8 cellular contexts compared by ENCODE assay signal in genomic region chr22:37887610-37888378, GRCh38.
DNase-seq lines count a peak whose midpoint lies in the region; ATAC-seq and TF ChIP-seq lines count a peak whose summit lies in the region.

No MANE protein-coding gene starts in this region.

- DNase-seq in HFF-Myc (ENCODE audit: extremely low read depth, low read depth) (no peak), astrocyte of the cerebellum (ENCODE audit: low read depth) (peak; percentile 77), inferior parietal cortex (ENCODE audit: extremely low spot score) (peak; percentile 74), stromal cell of bone marrow (ENCODE audit: low read depth) (peak; percentile 81), SHP77 treated with DMSO at 0.1 percent for 48 hours (lab: John Stamatoyannopoulos, UW) (no peak), SW480 (ENCODE audit: low spot score) (no peak), CD1c-positive myeloid dendritic cell (ENCODE audit: extremely low spot score) (no peak)

- H3K4me3 ChIP-seq in HFF-Myc (replicated peaks; ENCODE audit: low read depth, low read length) (no peak overlapping the region), astrocyte of the cerebellum (ENCODE audit: low read depth, low read length) (no peak overlapping the region)

- peak; percentile 49 for TF ChIP-seq CTCF in HFF-Myc (IDR thresholded peaks at IDR 0.05; ENCODE audit: low read depth, low read length, missing control alignments)
- TF ChIP-seq CTCF in astrocyte of the cerebellum (IDR thresholded peaks at IDR 0.05; ENCODE audit: low read depth, low read length, missing control alignments): peak; percentile 84

- ATAC-seq in GM19463 (IDR thresholded peaks at IDR 0.05; ENCODE audit: unreplicated experiment): no peak

- in situ Hi-C loops in astrocyte of the cerebellum (cut with HindIII; ENCODE audit: low sequenced_read_pairs): no loop called here

Comparison
In these comparisons a context has a peak if more than half of its experiments do, and no peak if none do; other contexts are left out.
1. DNase-seq: peak in astrocyte of the cerebellum (single experiment), inferior parietal cortex (single experiment) and stromal cell of bone marrow (single experiment); none in HFF-Myc (single experiment), SHP77 treated with DMSO at 0.1 percent for 48 hours (single experiment), SW480 (single experiment) and CD1c-positive myeloid dendritic cell (single experiment).